Comparison of ENCODE assay signal across 25 cellular contexts in genomic region chr7:149097088-149097487, GRCh38. TPM values are rescaled to one million over a fixed set of nuclear protein-coding genes. Genes with fewer than 3 reads are reported as not detected.
DNase-seq lines count a peak whose midpoint lies in the region; ATAC-seq, FAIRE-seq and TF ChIP-seq lines count a peak whose summit lies in the region.
"Had no signal": no experiment of that assay in that cellular context is flagged by ENCODE, and none has a peak within 500 bp of the region (broad histone marks: within the 10 kb centered on the region; RNA-seq: fewer than 3 reads in every experiment).

No MANE protein-coding gene starts in this region.

- in situ Hi-C loops in ACHN (cut with HindIII; ENCODE audit: low pct_ligation_motif_present, low pct_unique_long_range_greater_than_20kb, low sequenced_read_pairs) = no loop called here

- no peak overlapping the region for H2BK120ac ChIP-seq in H1 (replicated peaks; ENCODE audit: low read depth, low read length)

- no peak overlapping the region for H3K18ac ChIP-seq in H1 (ENCODE audit: extremely low read depth, low read length)

- TF ChIP-seq RAD21 in H1 (IDR thresholded peaks at IDR 0.05 in 1 of 2, conservative IDR thresholded peaks at IDR 0.05 in 1 of 2; ENCODE audit: low read depth in 2 of 2, low read length in 2 of 2) = no peak

- no peaks in the 10 kb centered on the region for H3K79me1 ChIP-seq in H1 (ENCODE audit: low read depth, low read length)

- H3K4me2 ChIP-seq in H1 (ENCODE audit: insufficient read depth in 1 of 2, low read depth in 2 of 2, low read length in 2 of 2) = no peak overlapping the region
- H3K4me2 ChIP-seq: BLaER1 treated with 17β-estradiol and CSF1 and Interleukin-3, amounts not matched to agents 10 nM and 100 nM; KMS-11 had no signal

- H3K23me2 ChIP-seq in H1 (ENCODE audit: low read depth, low read length) = no peaks in the 10 kb centered on the region; the same call in 1 of the 2 replicates

- H3K27me3 ChIP-seq in HUES48 (ENCODE audit: control insufficient read depth, insufficient read depth, low read length) (no peaks in the 10 kb centered on the region), H1 (replicated peaks in 1 of 4; ENCODE audit: control insufficient read depth in 3 of 4, extremely low read depth in 1 of 4, insufficient read depth in 3 of 4, low read length in 3 of 4) (no peaks in the 10 kb centered on the region), body of pancreas (no peaks in the 10 kb centered on the region)
- H3K27me3 ChIP-seq: BLaER1 treated with 17β-estradiol and CSF1 and Interleukin-3, amounts not matched to agents 10 nM and 100 nM; heart right ventricle; neutrophil; spleen; transverse colon had no signal

- no peak overlapping the region for H3K56ac ChIP-seq in H1 (replicated peaks; ENCODE audit: insufficient read length, low read depth, low read length)

- H3K4ac ChIP-seq in H1 (replicated peaks; ENCODE audit: insufficient read length, low read depth, low read length) = no peak overlapping the region

- no peak overlapping the region for H4K8ac ChIP-seq in H1 (ENCODE audit: extremely low read depth, insufficient read depth, low read length)

- H3K36me3 ChIP-seq in HUES48 (ENCODE audit: control insufficient read depth, insufficient read depth, low read length) (no peaks in the 10 kb centered on the region), H1 (ENCODE audit: control insufficient read depth in 2 of 4, insufficient read depth in 4 of 4, low read length in 3 of 4) (no peaks in the 10 kb centered on the region), mesodermal cell (ENCODE audit: control insufficient read depth, insufficient read depth, low read length) (no peaks in the 10 kb centered on the region), body of pancreas (replicated peaks in 1 of 2; ENCODE audit: insufficient read depth in 1 of 2, low read depth in 2 of 2) (no peaks in the 10 kb centered on the region)
- H3K36me3 ChIP-seq: BLaER1 treated with 17β-estradiol and CSF1 and Interleukin-3, amounts not matched to agents 10 nM and 100 nM; heart right ventricle; neutrophil; spleen; transverse colon had no signal

- H3K23ac ChIP-seq in H1 (ENCODE audit: insufficient read length) = no peak overlapping the region

- H2AFZ ChIP-seq in H1 (ENCODE audit: low read length) = no peak overlapping the region

- ATAC-seq in body of pancreas (no peak), GM19324 (IDR thresholded peaks at IDR 0.05; ENCODE audit: low FRiP score, unreplicated experiment) (no peak)
- ATAC-seq: HCT116, heart right ventricle had no signal

- POLR2A ChIA-PET in H1 (lab: Charles Lee; ENCODE audit: partially characterized antibody) = interaction anchor here (1.0 to 3.7 kb wide), 5 partner anchors 14 to 55 kb away, joined by 3 to 20 read pairs (median 4); partner anchors contain the start of gene ZNF425

- H4K20me1 ChIP-seq in H1 (replicated peaks in 1 of 2; ENCODE audit: control insufficient read depth in 1 of 2, insufficient read depth in 2 of 2, low read length in 2 of 2) = no peaks in the 10 kb centered on the region
- H4K20me1 ChIP-seq: BLaER1 treated with 17β-estradiol and CSF1 and Interleukin-3, amounts not matched to agents 10 nM and 100 nM had no signal

- WGBS in H1 (ENCODE audit: extremely low coverage in 1 of 2, insufficient coverage in 1 of 2, insufficient read length in 1 of 2, insufficient replicate concordance in 2 of 2, low coverage in 1 of 2, low lambda C conversion rate in 2 of 2, missing lambda C conversion rate in 1 of 2), 2 experiments = 87% methylated on average over 4 of the region's 4 CpGs; no CpG with 5 or more reads in 1 of the 2 experiments
- WGBS in mesodermal cell (ENCODE audit: insufficient coverage in 2 of 2), 2 experiments = 78 to 84% methylated on average over 2 to 4 of the region's 4 CpGs
- 66 to 77% methylated on average over 4 of the region's 4 CpGs for WGBS in body of pancreas, 2 donors

- no peak for FAIRE-seq in H1 (lab: Jason Lieb, UNC)

- H3K9me3 ChIP-seq in HUES48 (ENCODE audit: control insufficient read depth, insufficient read depth, low read length) = no peaks in the 10 kb centered on the region
- no peaks in the 10 kb centered on the region for H3K9me3 ChIP-seq in H1 (ENCODE audit: insufficient read depth in 2 of 2, low read depth in 1 of 2, low read length in 1 of 2)
- H3K9me3 ChIP-seq in mesodermal cell (ENCODE audit: control insufficient read depth, low read length) = no peaks in the 10 kb centered on the region
- H3K9me3 ChIP-seq in body of pancreas = no peaks in the 10 kb centered on the region
- H3K9me3 ChIP-seq: BLaER1 treated with 17β-estradiol and CSF1 and Interleukin-3, amounts not matched to agents 10 nM and 100 nM; Caco-2; heart right ventricle; neutrophil; spleen; transverse colon had no signal

- CTCF ChIA-PET in H1 (lab: Charles Lee; ENCODE audit: partially characterized antibody) = interaction anchor here (0.7 to 2.1 kb wide), 7 partner anchors 24 to 92 kb away, joined by 3 to 8 read pairs (median 4); partner anchors contain the start of gene ZNF398

- H2BK5ac ChIP-seq in H1 (ENCODE audit: low read depth, low read length) = peak overlapping the region; percentile 39; the same call in 1 of the 2 replicates

- H3K9ac ChIP-seq in HUES48 (ENCODE audit: low read depth, low read length) = no peak overlapping the region
- H3K9ac ChIP-seq in H1 (replicated peaks in 1 of 4; ENCODE audit: extremely low read depth in 1 of 4, low read depth in 3 of 4, low read length in 3 of 4) = no peak overlapping the region
- H3K9ac ChIP-seq: BLaER1 treated with 17β-estradiol and CSF1 and Interleukin-3, amounts not matched to agents 10 nM and 100 nM; KMS-11 had no signal

- TF ChIP-seq EP300 in H1 (IDR thresholded peaks at IDR 0.05; ENCODE audit: borderline replicate concordance in 1 of 2, low read depth in 2 of 2, low read length in 2 of 2) = no peak

- no peak overlapping the region for H3K4me3 ChIP-seq in HUES48 (ENCODE audit: low read depth, low read length)
- H3K4me3 ChIP-seq in H1 (ENCODE audit: extremely low read depth in 1 of 4, insufficient read depth in 2 of 4, low read depth in 3 of 4, low read length in 4 of 4) = no peak overlapping the region
- no peak overlapping the region for H3K4me3 ChIP-seq in mesodermal cell (ENCODE audit: extremely low read depth, insufficient read depth, low read length, poor library complexity, severe bottlenecking)
- no peak overlapping the region for H3K4me3 ChIP-seq in body of pancreas
- H3K4me3 ChIP-seq: BLaER1 treated with 17β-estradiol and CSF1 and Interleukin-3, amounts not matched to agents 10 nM and 100 nM; heart right ventricle; SK-N-MC; spleen; transverse colon had no signal

- intact Hi-C loops in body of pancreas (cut with DNase I) = no loop called here

- no peak overlapping the region for H3K14ac ChIP-seq in H1 (ENCODE audit: insufficient read length)

- no peak overlapping the region for H4K5ac ChIP-seq in H1 (ENCODE audit: insufficient read length, low read depth, low read length)

- no peak overlapping the region; the same call in 1 of the 2 replicates for H2BK20ac ChIP-seq in H1 (ENCODE audit: low read length)

- H3K4me1 ChIP-seq in HUES48 (ENCODE audit: control insufficient read depth, insufficient read depth, low read length) (peaks cover 5% of the 10 kb centered on the region; the same call in 1 of the 2 replicates), H1 (replicated peaks in 1 of 4; ENCODE audit: control insufficient read depth in 3 of 4, insufficient read depth in 4 of 4, low read length in 3 of 4) (peaks cover 0 to 2% (median under 1%) of the 10 kb centered on the region in 4 experiments; a peak in 2 of 7 replicates), mesodermal cell (ENCODE audit: control insufficient read depth, insufficient read depth, low read length, poor library complexity, severe bottlenecking) (no peaks in the 10 kb centered on the region), body of pancreas (no peaks in the 10 kb centered on the region)

- 0 out of 2 replicates have a peak overlapping the region, but pooled peaks have one; percentile 21 for H2BK12ac ChIP-seq in H1 (ENCODE audit: low read depth, low read length)

- no peak overlapping the region for H2AK5ac ChIP-seq in H1 (ENCODE audit: low read depth, low read length)

- peak; percentile 13 for DNase-seq in ACHN
- DNase-seq in H1 (ENCODE audit: low read depth in 1 of 2, low spot score in 2 of 2) = no peak
- no peak for DNase-seq in body of pancreas
- no peak for DNase-seq in activated gamma-delta T cell treated with Interleukin-2 at 50 U/mL for 16 hours
- DNase-seq in activated T-cell treated with anti-CD3 and anti-CD28 coated beads, Interleukin-2, amount 50 U/mL, for 1 hour = no peak
- DNase-seq: activated B cell treated with CpG ODN at 0.5 μM for 24 hours; activated CD4-positive, alpha-beta memory T cell treated with anti-CD3 and anti-CD28 coated beads for 36 hours; activated gamma-delta T cell; amniotic stem cell; Caco-2; DND-41; heart right ventricle; NCI-H69; spleen; stimulated activated CD4-positive, alpha-beta T cell treated with anti-CD3 and anti-CD28 coated beads, Interleukin-4, amount 100 ng/mL, for 4 hours; T1000; transverse colon had no signal

- no peak overlapping the region for H4K91ac ChIP-seq in H1 (replicated peaks; ENCODE audit: insufficient read length, low read length)

- H3K79me2 ChIP-seq in H1 (ENCODE audit: control insufficient read depth in 1 of 2, insufficient read depth in 2 of 2, low read length in 2 of 2) = no peaks in the 10 kb centered on the region

- TF ChIP-seq CTCF in H1 (IDR thresholded peaks at IDR 0.05; ENCODE audit: control extremely low read depth in 1 of 3, insufficient read depth in 1 of 3, low read depth in 1 of 3, low read length in 3 of 3) (no peak), body of pancreas (IDR thresholded peaks at IDR 0.05) (no peak)

- no peak overlapping the region for H2BK15ac ChIP-seq in H1 (ENCODE audit: low read length)

- H3K27ac ChIP-seq in HUES48 (ENCODE audit: low read depth, low read length) (peak overlapping the region; percentile 59), H1 (ENCODE audit: low read depth, low read length) (no peak overlapping the region), mesodermal cell (ENCODE audit: low read depth, low read length, severe bottlenecking) (peak overlapping the region; percentile 37), body of pancreas (no peak overlapping the region)
- H3K27ac ChIP-seq: BLaER1 treated with 17β-estradiol and CSF1 and Interleukin-3, amounts not matched to agents 10 nM and 100 nM; heart right ventricle; KMS-11; neutrophil; SK-N-MC; spleen; transverse colon had no signal

- no peak for TF ChIP-seq POLR2A in H1 (IDR thresholded peaks at IDR 0.05; ENCODE audit: control extremely low read depth in 1 of 2, low read depth in 2 of 2, low read length in 2 of 2)
- no peak for TF ChIP-seq POLR2A in body of pancreas (IDR thresholded peaks at IDR 0.05)

RNA-seq across cellular contexts. Expression of gene ZNF786, which starts 6.6 kb away (rescaled TPM):
- total RNA-seq in H1 (2021; fragmentation: NEBNext Ultra II Directional; extraction: Animal tissue kit (Norgen Biotek cat#: 25700)) = 15.8 and 16.3 TPM in 2 replicates
- 7.7 and 8.3 TPM in 2 replicates for polyA plus RNA-seq in H1 (2011; rRNA removed)
- polyA plus RNA-seq in H1 (2011; cell fraction: cytosol; rRNA removed) = 9.7 TPM
- polyA plus RNA-seq in H1 (2011; cell fraction: nucleus; rRNA removed) = 11.8 TPM
- polyA plus RNA-seq in H1 (2012, experiment 1 of 2) = 8.8 to 11.6 TPM (median 11.2 TPM) in 4 replicates
- 4.3 TPM for polyA plus RNA-seq in H1 (2012, experiment 2 of 2)
- polyA plus RNA-seq in H1 (2013, experiment 1 of 2) = 7.2 TPM
- polyA plus RNA-seq in H1 (2013, experiment 2 of 2) = 7.1 TPM
- polyA minus RNA-seq in H1 (2011; rRNA and poly(A)+ RNA removed) = 15.4 and 16.4 TPM in 2 replicates
- polyA minus RNA-seq in H1 (2011; cell fraction: cytosol; rRNA and poly(A)+ RNA removed) = 11.0 TPM
- 14.8 TPM for polyA minus RNA-seq in H1 (2011; cell fraction: nucleus; rRNA and poly(A)+ RNA removed)
- 6.4 TPM for polyA plus RNA-seq in mesodermal cell (2013, experiment 1 of 2)
- polyA plus RNA-seq in mesodermal cell (2013, experiment 2 of 2) = 4.7 TPM
- 1 to 10 TPM; 1.8 to 5.9 TPM for total RNA-seq in body of pancreas

RNA-seq across cellular contexts. Expression of gene ZNF425, which starts 29.0 kb away (rescaled TPM):
- 4.0 and 6.1 TPM in 2 replicates for total RNA-seq in H1 (2021; fragmentation: NEBNext Ultra II Directional; extraction: Animal tissue kit (Norgen Biotek cat#: 25700))
- polyA plus RNA-seq in H1 (2011; rRNA removed) = 3.4 and 4.5 TPM in 2 replicates
- polyA plus RNA-seq in H1 (2011; cell fraction: cytosol; rRNA removed) = 6.6 TPM
- polyA plus RNA-seq in H1 (2011; cell fraction: nucleus; rRNA removed) = 3.8 TPM
- polyA plus RNA-seq in H1 (2012, experiment 1 of 2) = 4.4 to 6.9 TPM (median 5.2 TPM) in 4 replicates
- polyA plus RNA-seq in H1 (2012, experiment 2 of 2) = 2.0 TPM
- 4.5 TPM for polyA plus RNA-seq in H1 (2013, experiment 1 of 2)
- polyA plus RNA-seq in H1 (2013, experiment 2 of 2) = 4.1 TPM
- polyA minus RNA-seq in H1 (2011; rRNA and poly(A)+ RNA removed) = 4.4 and 4.9 TPM in 2 replicates
- 5.5 TPM for polyA minus RNA-seq in H1 (2011; cell fraction: cytosol; rRNA and poly(A)+ RNA removed)
- 2.8 TPM for polyA minus RNA-seq in H1 (2011; cell fraction: nucleus; rRNA and poly(A)+ RNA removed)
- 2.9 TPM for polyA plus RNA-seq in mesodermal cell (2013, experiment 1 of 2)
- 3.0 TPM for polyA plus RNA-seq in mesodermal cell (2013, experiment 2 of 2)
- 1 to 10 TPM in 1 of 2 donors, under 1 TPM in 1; 0.33 to 1.6 TPM for total RNA-seq in body of pancreas

RNA-seq across cellular contexts. Expression of gene ZNF398, which starts 50.2 kb away (rescaled TPM):
- 62.2 and 63.5 TPM in 2 replicates for total RNA-seq in H1 (2021; fragmentation: NEBNext Ultra II Directional; extraction: Animal tissue kit (Norgen Biotek cat#: 25700))
- 52.7 and 58.9 TPM in 2 replicates for polyA plus RNA-seq in H1 (2011; rRNA removed)
- 23.2 TPM for polyA plus RNA-seq in H1 (2011; cell fraction: cytosol; rRNA removed)
- 59.5 TPM for polyA plus RNA-seq in H1 (2011; cell fraction: nucleus; rRNA removed)
- 26.3 to 32.8 TPM (median 30.3 TPM) in 4 replicates for polyA plus RNA-seq in H1 (2012, experiment 1 of 2)
- 6.2 TPM for polyA plus RNA-seq in H1 (2012, experiment 2 of 2)
- polyA plus RNA-seq in H1 (2013, experiment 1 of 2) = 35.1 TPM
- polyA plus RNA-seq in H1 (2013, experiment 2 of 2) = 35.0 TPM
- 128 and 158 TPM in 2 replicates for polyA minus RNA-seq in H1 (2011; rRNA and poly(A)+ RNA removed)
- polyA minus RNA-seq in H1 (2011; cell fraction: cytosol; rRNA and poly(A)+ RNA removed) = 46.4 TPM
- polyA minus RNA-seq in H1 (2011; cell fraction: nucleus; rRNA and poly(A)+ RNA removed) = 93.4 TPM
- 9.5 TPM for polyA plus RNA-seq in mesodermal cell (2013, experiment 1 of 2)
- polyA plus RNA-seq in mesodermal cell (2013, experiment 2 of 2) = 7.9 TPM
- total RNA-seq in body of pancreas = 10 to 100 TPM; 11.2 to 22.4 TPM

Comparison
In these comparisons a context has a peak if more than half of its experiments do, and no peak if none do; other contexts are left out.
1. H3K27ac ChIP-seq: peak in HUES48 (single experiment) and mesodermal cell (single experiment); none in H1 (single experiment) and body of pancreas (0 of 4).